Comparison of ENCODE assay signal across 9 cellular contexts in the genomic region with DNA sequence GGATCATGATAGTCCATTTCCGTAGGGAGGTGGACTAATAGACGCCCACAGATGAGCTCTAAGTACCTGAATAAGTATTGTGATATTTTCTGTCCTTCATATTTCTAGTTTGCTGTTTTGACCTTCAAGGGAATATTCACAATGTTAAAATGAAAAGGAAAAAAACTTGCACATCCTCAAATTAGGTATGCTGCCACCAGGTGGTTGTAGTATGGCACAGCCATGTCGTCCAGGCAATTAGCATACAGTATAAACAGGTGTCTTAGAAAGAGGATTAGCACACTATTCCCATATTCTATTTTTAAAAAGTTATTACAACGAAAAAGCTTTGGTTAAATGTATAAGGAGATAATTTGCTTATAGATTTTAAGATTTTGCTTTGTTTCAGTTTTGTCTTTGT.
A peak's percentile ranks its signal among the peaks of the same experiment; 100 is the strongest.
DNase-seq lines count a peak whose midpoint lies in the region; ATAC-seq and TF ChIP-seq lines count a peak whose summit lies in the region.
"Had no signal": no experiment of that assay in that cellular context is flagged by ENCODE, and none has a peak within 500 bp of the region (broad histone marks: within the 10 kb centered on the region; RNA-seq: fewer than 3 reads in every experiment).

No MANE protein-coding gene starts in this region.

- no peak overlapping the region for H3K27ac ChIP-seq in CD4-positive, alpha-beta memory T cell (ENCODE audit: low read depth, low read length)
- H3K27ac ChIP-seq in SK-N-SH (ENCODE audit: low read depth in 2 of 2, low read length in 1 of 2), result no peak overlapping the region
- no peak overlapping the region for H3K27ac ChIP-seq in uterus

- H3K9me3 Mint-ChIP-seq in CD4-positive, alpha-beta memory T cell, result no peaks in the 10 kb centered on the region
- H3K9me3 Mint-ChIP-seq: naive B cell had no signal

- no peak for TF ChIP-seq EP300 in SK-N-SH (IDR thresholded peaks at IDR 0.05; ENCODE audit: borderline replicate concordance in 1 of 2, low read depth in 1 of 2, low read length in 1 of 2)

- peaks cover 0 to 2% of the 10 kb centered on the region in 2 donors for H3K27me3 Mint-ChIP-seq in CD4-positive, alpha-beta memory T cell
- H3K27me3 Mint-ChIP-seq: naive B cell had no signal

- no peak overlapping the region for H3K9ac ChIP-seq in SK-N-SH

- CTCF ChIA-PET in CD4-positive, alpha-beta memory T cell (lab: Charles Lee; ENCODE audit: partially characterized antibody), result interaction anchor here (0.7 to 1.1 kb wide), 2 partner anchors 912 to 915 kb away, joined by 3 read pairs; no protein-coding TSS in a partner anchor
- CTCF ChIA-PET in SK-N-SH (lab: Yijun Ruan, JAX), result interaction anchor here (0.6 to 2.7 kb wide), 13 partner anchors 11 to 920 kb away, joined by 3 to 14 read pairs (median 4); no protein-coding TSS in a partner anchor

- peak in 3 of 5 donors; percentile 3 to 9 (median 6) for DNase-seq in CD4-positive, alpha-beta memory T cell
- peak; percentile 17 for DNase-seq in Jurkat, Clone E6-1 (ENCODE audit: low read depth, low spot score)
- DNase-seq in SK-N-SH (peak; percentile 41), glomerular endothelial cell (ENCODE audit: extremely low read depth, low read depth, low spot score) (peak; percentile 20), uterus (no peak), KG1 (lab: John Stamatoyannopoulos, UW) (no peak)
- no peak for DNase-seq in stimulated activated CD8-positive, alpha-beta memory T cell treated with anti-CD3 and anti-CD28 coated beads, Interleukin-4, amount 100 ng/mL, for 48 hours
- DNase-seq: naive B cell had no signal

- ATAC-seq in GM18868 (IDR thresholded peaks at IDR 0.05; ENCODE audit: unreplicated experiment), result peak; percentile 68

- H3K4me3 ChIP-seq in CD4-positive, alpha-beta memory T cell (ENCODE audit: low read length in 2 of 2), result no peak overlapping the region
- H3K4me3 ChIP-seq in Jurkat, Clone E6-1 (ENCODE audit: low read length), result no peak overlapping the region
- H3K4me3 ChIP-seq in SK-N-SH (ENCODE audit: low read depth in 2 of 2, low read length in 1 of 2), result no peak overlapping the region
- no peak overlapping the region for H3K4me3 ChIP-seq in uterus

- TF ChIP-seq CTCF in SK-N-SH (IDR thresholded peaks at IDR 0.05) (peak; percentile 76), uterus (IDR thresholded peaks at IDR 0.05) (peak in 3 of 4 experiments; percentile 17 to 28 (median 18))

- H3K4me3 Mint-ChIP-seq in CD4-positive, alpha-beta memory T cell, result no peak overlapping the region
- H3K4me3 Mint-ChIP-seq: naive B cell had no signal

- H3K36me3 Mint-ChIP-seq in CD4-positive, alpha-beta memory T cell, result no peaks in the 10 kb centered on the region
- H3K36me3 Mint-ChIP-seq: naive B cell had no signal

- H4K20me1 ChIP-seq in SK-N-SH (ENCODE audit: insufficient read depth), result no peaks in the 10 kb centered on the region

- no peaks in the 10 kb centered on the region for H3K36me3 ChIP-seq in CD4-positive, alpha-beta memory T cell (ENCODE audit: insufficient read depth, low read length)
- H3K36me3 ChIP-seq in SK-N-SH (replicated peaks in 1 of 2; ENCODE audit: control insufficient read depth in 1 of 2, insufficient read depth in 2 of 2, low read length in 1 of 2) (no peaks in the 10 kb centered on the region), uterus (no peaks in the 10 kb centered on the region)

- TF ChIP-seq RAD21 in SK-N-SH (IDR thresholded peaks at IDR 0.05; ENCODE audit: low read length), result peak; percentile 65

- H3K9me2 ChIP-seq in SK-N-SH, result no peaks in the 10 kb centered on the region

- POLR2A ChIA-PET in CD4-positive, alpha-beta memory T cell (lab: Charles Lee; ENCODE audit: partially characterized antibody), result no interaction called here
- POLR2A ChIA-PET in SK-N-SH (lab: Yijun Ruan, JAX), result no interaction called here

- no peak overlapping the region for H2AFZ ChIP-seq in SK-N-SH (ENCODE audit: low read depth)

- no peaks in the 10 kb centered on the region for H3K4me1 Mint-ChIP-seq in CD4-positive, alpha-beta memory T cell
- H3K4me1 Mint-ChIP-seq: naive B cell had no signal

- 7% methylated on average over 4 of the region's 4 CpGs for WGBS in SK-N-SH (ENCODE audit: low lambda C conversion rate)

- H3K79me2 ChIP-seq in SK-N-SH (ENCODE audit: insufficient read depth), result no peaks in the 10 kb centered on the region

- no peak overlapping the region for H3K27ac Mint-ChIP-seq in CD4-positive, alpha-beta memory T cell
- H3K27ac Mint-ChIP-seq: naive B cell had no signal

- intact Hi-C loops in CD4-positive, alpha-beta memory T cell (cut with micrococcal nuclease), result no loop called here
- intact Hi-C loops in uterus (cut with DNase I; ENCODE audit: low total_unique reads), result no loop called here

- no peaks in the 10 kb centered on the region for H3K27me3 ChIP-seq in CD4-positive, alpha-beta memory T cell (ENCODE audit: insufficient read depth, low read length)
- H3K27me3 ChIP-seq in SK-N-SH (ENCODE audit: insufficient read depth), result no peaks in the 10 kb centered on the region; the same call in 1 of the 2 replicates
- H3K27me3 ChIP-seq in uterus, result peaks cover 0 to 14% of the 10 kb centered on the region in 2 donors

- no peaks in the 10 kb centered on the region for H3K4me1 ChIP-seq in CD4-positive, alpha-beta memory T cell (ENCODE audit: insufficient read depth, low read length)
- no peaks in the 10 kb centered on the region for H3K4me1 ChIP-seq in SK-N-SH (ENCODE audit: control insufficient read depth in 1 of 2, insufficient read depth in 2 of 2, low read depth in 1 of 2, low read length in 1 of 2)
- no peaks in the 10 kb centered on the region for H3K4me1 ChIP-seq in uterus

- no peak overlapping the region for H3K4me2 ChIP-seq in SK-N-SH

- TF ChIP-seq POLR2A in uterus (IDR thresholded peaks at IDR 0.05), result no peak

- H3F3A ChIP-seq in SK-N-SH (replicated peaks; ENCODE audit: insufficient read depth), result no peaks in the 10 kb centered on the region

- H3K9me3 ChIP-seq in CD4-positive, alpha-beta memory T cell (ENCODE audit: control insufficient read depth in 1 of 2, low read length in 2 of 2), result no peaks in the 10 kb centered on the region
- H3K9me3 ChIP-seq in SK-N-SH (no peaks in the 10 kb centered on the region), uterus (no peaks in the 10 kb centered on the region)

TF ChIP-seq in SK-N-SH, 30 proteins besides CTCF, POLR2A, EP300 and RAD21:
- TF ChIP-seq RFX5 (IDR thresholded peaks at IDR 0.05; ENCODE audit: low read length) (no peak), CHD2 (IDR thresholded peaks at IDR 0.05; ENCODE audit: low read length, partially characterized antibody) (no peak), IRF3 (IDR thresholded peaks at IDR 0.05; ENCODE audit: low read depth, low read length) (no peak), TCF12 (IDR thresholded peaks at IDR 0.05) (no peak), EZH2phosphoT487 (IDR thresholded peaks at IDR 0.05; ENCODE audit: borderline replicate concordance, low read depth) (no peak), SMC3 (IDR thresholded peaks at IDR 0.05; ENCODE audit: low read depth, low read length) (peak; percentile 64), GABPA (IDR thresholded peaks at IDR 0.05; ENCODE audit: low read depth) (no peak)

Comparison
In these comparisons a context has a peak if more than half of its experiments do, and no peak if none do; other contexts are left out.
1. DNase-seq: peak in CD4-positive, alpha-beta memory T cell (3 of 5), Jurkat, Clone E6-1 (single experiment), SK-N-SH (single experiment) and glomerular endothelial cell (single experiment); none in uterus (0 of 2), KG1 (single experiment) and stimulated activated CD8-positive, alpha-beta memory T cell treated with anti-CD3 and anti-CD28 coated beads, Interleukin-4, amount 100 ng/mL, for 48 hours (single experiment).